ENCODE assay signal across 11 cellular contexts in the genomic region with DNA sequence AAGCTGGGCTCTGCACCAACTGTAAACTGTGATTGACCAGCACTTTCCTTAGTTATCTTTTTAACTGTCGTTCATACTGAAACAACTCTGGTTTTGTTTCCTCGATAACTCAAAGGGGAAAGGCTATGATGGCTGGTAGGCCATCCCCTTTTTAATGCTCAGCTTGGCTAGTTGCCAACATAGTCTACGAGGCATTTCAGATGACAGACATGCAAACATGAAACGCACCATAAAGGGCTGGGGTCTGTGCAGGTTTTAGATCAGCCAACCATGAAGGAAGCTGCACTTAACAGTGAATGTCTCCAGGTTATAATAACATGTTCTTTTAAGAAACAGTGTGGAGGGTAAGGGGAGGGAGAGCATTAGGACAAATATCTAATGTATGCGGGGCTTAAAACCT.
DNase-seq lines count a peak whose midpoint lies in the region; ATAC-seq and TF ChIP-seq lines count a peak whose summit lies in the region.
"Had no signal": no experiment of that assay in that cellular context is flagged by ENCODE, and none has a peak within 500 bp of the region (broad histone marks: within the 10 kb centered on the region; RNA-seq: fewer than 3 reads in every experiment).

No MANE protein-coding gene starts in this region.

- H3K4me3 ChIP-seq in kidney epithelial cell (ENCODE audit: low read depth, low read length), result no peak overlapping the region

- H3K36me3 ChIP-seq in kidney epithelial cell (ENCODE audit: control insufficient read depth, insufficient read depth, low read length), result no peaks in the 10 kb centered on the region

- ATAC-seq in GM18511 (IDR thresholded peaks at IDR 0.05; ENCODE audit: unreplicated experiment) (peak; percentile 65), HG02885 (IDR thresholded peaks at IDR 0.05; ENCODE audit: poor library complexity, unreplicated experiment) (peak; percentile 64)
- ATAC-seq: activated T-cell treated with anti-CD3 and anti-CD28 coated beads, Interleukin-2, amount 50 U/mL, for 72 hours had no signal

- no peak for TF ChIP-seq CTCF in kidney epithelial cell (IDR thresholded peaks at IDR 0.05; ENCODE audit: insufficient read depth, low read length, poor library complexity, severe bottlenecking)

- no peaks in the 10 kb centered on the region for H3K27me3 ChIP-seq in kidney epithelial cell (ENCODE audit: control insufficient read depth, insufficient read depth, low read length)

- DNase-seq in NCI-H2029 (lab: John Stamatoyannopoulos, UW) (peak; percentile 32), kidney epithelial cell (ENCODE audit: low read depth) (peak; percentile 41), inferior parietal cortex (ENCODE audit: extremely low spot score) (no peak), cerebellar cortex (ENCODE audit: low spot score) (no peak)
- DNase-seq in activated CD8-positive, alpha-beta memory T cell treated with anti-CD3 and anti-CD28 coated beads for 24 hours, result no peak
- DNase-seq in stimulated activated CD4-positive, alpha-beta T cell treated with anti-CD3 and anti-CD28 coated beads, Interleukin-12 subunit alpha, Interleukin-12 subunit beta, amount 100 ng/mL, for 4 hours, result no peak
- DNase-seq: activated T-cell treated with anti-CD3 and anti-CD28 coated beads, Interleukin-2, amount 50 U/mL, for 72 hours; cerebellar nuclear complex; T1000 had no signal

Comparison
In these comparisons a context has a peak if more than half of its experiments do, and no peak if none do; other contexts are left out.
1. DNase-seq: peak in NCI-H2029 (single experiment) and kidney epithelial cell (single experiment); none in activated CD8-positive, alpha-beta memory T cell treated with anti-CD3 and anti-CD28 coated beads for 24 hours (single experiment), inferior parietal cortex (single experiment), stimulated activated CD4-positive, alpha-beta T cell treated with anti-CD3 and anti-CD28 coated beads, Interleukin-12 subunit alpha, Interleukin-12 subunit beta, amount 100 ng/mL, for 4 hours (single experiment) and cerebellar cortex (single experiment).